11 cellular contexts compared by ENCODE assay signal in genomic region chr11:29306527-29306926, GRCh38.
DNase-seq lines count a peak whose midpoint lies in the region; ATAC-seq and TF ChIP-seq lines count a peak whose summit lies in the region.
"Had no signal": no experiment of that assay in that cellular context is flagged by ENCODE, and none has a peak within 500 bp of the region (broad histone marks: within the 10 kb centered on the region; RNA-seq: fewer than 3 reads in every experiment).

No MANE protein-coding gene starts in this region.

- no peak for ATAC-seq in GM21423 (IDR thresholded peaks at IDR 0.05; ENCODE audit: unreplicated experiment)
- no peak for ATAC-seq in GM18498 (IDR thresholded peaks at IDR 0.05; ENCODE audit: unreplicated experiment)
- no peak for ATAC-seq in heart right ventricle
- ATAC-seq: foreskin keratinocyte had no signal

- in situ Hi-C loops in brain microvascular endothelial cell (cut with HindIII; ENCODE audit: low pct_ligation_motif_present, low sequenced_read_pairs) = no loop called here

- intact Hi-C loops in heart right ventricle (cut with DNase I) = no loop called here

- H3K27me3 ChIP-seq in brain microvascular endothelial cell (replicated peaks) (no peaks in the 10 kb centered on the region), heart right ventricle (no peaks in the 10 kb centered on the region)
- H3K27me3 ChIP-seq: foreskin keratinocyte had no signal

- no peaks in the 10 kb centered on the region for H3K36me3 ChIP-seq in brain microvascular endothelial cell (replicated peaks)
- H3K36me3 ChIP-seq in heart right ventricle = no peaks in the 10 kb centered on the region

- TF ChIP-seq CTCF in brain microvascular endothelial cell (IDR thresholded peaks at IDR 0.05; ENCODE audit: low read depth, low read length, missing control alignments) = no peak
- TF ChIP-seq CTCF in heart right ventricle (IDR thresholded peaks at IDR 0.05) = no peak

- 50 to 68% methylated on average over 1 of the region's 1 CpG for WGBS in heart right ventricle, 2 donors

- H3K27ac ChIP-seq in brain microvascular endothelial cell (peak overlapping the region; percentile 68), heart right ventricle (no peak overlapping the region)
- H3K27ac ChIP-seq: foreskin keratinocyte had no signal

- DNase-seq in AG08396 (ENCODE audit: low spot score) (peak; percentile 56), LHCN-M2 (ENCODE audit: low read depth) (peak; percentile 92), brain microvascular endothelial cell (peak; percentile 93), iris pigment epithelial cell (ENCODE audit: low read depth) (peak; percentile 98), heart right ventricle (no peak), HT-29 (ENCODE audit: low spot score) (no peak)
- DNase-seq: activated B cell treated with CpG ODN at 0.5 μM for 24 hours; activated CD8-positive, alpha-beta memory T cell treated with anti-CD3 and anti-CD28 coated beads, Interleukin-2, amount 50 U/mL, for 48 hours had no signal

- H3K9me3 ChIP-seq in heart right ventricle = no peaks in the 10 kb centered on the region

- H3K4me1 ChIP-seq in heart right ventricle = no peaks in the 10 kb centered on the region

- H3K4me3 ChIP-seq in brain microvascular endothelial cell (ENCODE audit: low read depth, low read length) (no peak overlapping the region), heart right ventricle (no peak overlapping the region)

Comparison
In these comparisons a context has a peak if more than half of its experiments do, and no peak if none do; other contexts are left out.
1. DNase-seq: peak in AG08396 (single experiment), LHCN-M2 (single experiment), brain microvascular endothelial cell (single experiment) and iris pigment epithelial cell (single experiment); none in heart right ventricle (0 of 2) and HT-29 (single experiment).